In genomic region chr15:22775595-22776376, GRCh38 we compare ENCODE assay signal across 7 cellular contexts. TPM values are rescaled to one million over a fixed set of nuclear protein-coding genes. Genes with fewer than 3 reads are reported as not detected.
A peak's percentile ranks its signal among the peaks of the same experiment; 100 is the strongest.
DNase-seq lines count a peak whose midpoint lies in the region.
"Not testable (repeated sequence)": the region's sequence is repeated elsewhere in the genome, so short reads cannot be mapped to it uniquely, and the experiment has no call there.

No MANE protein-coding gene starts in this region.

- H3K36me3 ChIP-seq in Karpas-422 (ENCODE audit: insufficient read depth, low read length), result not testable (repeated sequence)

- H3K4me1 ChIP-seq in Karpas-422 (ENCODE audit: low read length), result peaks cover 24% of the 10 kb centered on the region

- peak overlapping the region; percentile 79 for H3K27ac Mint-ChIP-seq in activated CD4-positive, alpha-beta T cell treated with anti-CD3 and anti-CD28 coated beads, Interleukin-2, amount 10 ng/mL, durations not matched to agents 7 days and 5 days
- peak overlapping the region; percentile 80 for H3K27ac Mint-ChIP-seq in activated naive CD4-positive, alpha-beta T cell treated with anti-CD3 and anti-CD28 coated beads, Interleukin-2, amount 10 ng/mL, durations not matched to agents 7 days and 5 days

- not testable (repeated sequence) for H4K20me1 ChIP-seq in Karpas-422 (ENCODE audit: insufficient read depth, low read depth, low read length)

- H3K27me3 Mint-ChIP-seq in activated CD4-positive, alpha-beta T cell treated with anti-CD3 and anti-CD28 coated beads, Interleukin-2, amount 10 ng/mL, durations not matched to agents 7 days and 5 days, result peaks cover 15% of the 10 kb centered on the region
- H3K27me3 Mint-ChIP-seq in activated naive CD4-positive, alpha-beta T cell treated with anti-CD3 and anti-CD28 coated beads, Interleukin-2, amount 10 ng/mL, durations not matched to agents 7 days and 5 days, result peaks cover 28% of the 10 kb centered on the region

- H2AFZ ChIP-seq in Karpas-422 (ENCODE audit: low read length), result not testable (repeated sequence)

- H3K27ac ChIP-seq in Karpas-422 (ENCODE audit: low read length), result not testable (repeated sequence)

- CTCF ChIA-PET in activated CD4-positive, alpha-beta T cell treated with anti-CD3 and anti-CD28 coated beads, Interleukin-2, amount 10 ng/mL, durations not matched to agents 7 days and 5 days (lab: Charles Lee); activated naive CD4-positive, alpha-beta T cell treated with anti-CD3 and anti-CD28 coated beads, Interleukin-2, amount 10 ng/mL, durations not matched to agents 7 days and 5 days (lab: Charles Lee): not testable (repeated sequence)

- not testable (repeated sequence) for H3K4me3 Mint-ChIP-seq in activated CD4-positive, alpha-beta T cell treated with anti-CD3 and anti-CD28 coated beads, Interleukin-2, amount 10 ng/mL, durations not matched to agents 7 days and 5 days; activated naive CD4-positive, alpha-beta T cell treated with anti-CD3 and anti-CD28 coated beads, Interleukin-2, amount 10 ng/mL, durations not matched to agents 7 days and 5 days

- not testable (repeated sequence) for H3K79me2 ChIP-seq in Karpas-422 (ENCODE audit: low read length)

- not testable (repeated sequence) for H3K9ac ChIP-seq in Karpas-422 (ENCODE audit: low read length)

- peaks cover 35% of the 10 kb centered on the region for H3K4me1 Mint-ChIP-seq in activated CD4-positive, alpha-beta T cell treated with anti-CD3 and anti-CD28 coated beads, Interleukin-2, amount 10 ng/mL, durations not matched to agents 7 days and 5 days
- H3K4me1 Mint-ChIP-seq in activated naive CD4-positive, alpha-beta T cell treated with anti-CD3 and anti-CD28 coated beads, Interleukin-2, amount 10 ng/mL, durations not matched to agents 7 days and 5 days, result peaks cover 30% of the 10 kb centered on the region

- H3K4me2 ChIP-seq in Karpas-422 (ENCODE audit: low read depth, low read length, poor library complexity, severe bottlenecking), result peak overlapping the region; percentile 60

- peak overlapping the region; percentile 41; the same call in 1 of the 2 replicates for H3K4me3 ChIP-seq in Karpas-422 (ENCODE audit: low read length)

- H3K9me2 ChIP-seq in Karpas-422 (replicated peaks; ENCODE audit: insufficient read depth, low read length), result not testable (repeated sequence)

- peak; percentile 8 for DNase-seq in GDM1 (lab: John Stamatoyannopoulos, UW)
- peak; percentile 99 for DNase-seq in Karpas-422
- peak; percentile 27 for DNase-seq in RKO (ENCODE audit: low spot score)
- peak; percentile 32 for DNase-seq in activated CD4-positive, alpha-beta T cell treated with anti-CD3 and anti-CD28 coated beads, Interleukin-2, amount 10 ng/mL, durations not matched to agents 7 days and 5 days
- DNase-seq in activated naive CD4-positive, alpha-beta T cell treated with anti-CD3 and anti-CD28 coated beads, Interleukin-2, amount 10 ng/mL, durations not matched to agents 7 days and 5 days, result peak; percentile 55
- peak; percentile 43 for DNase-seq in iPS-NIHi11 (ENCODE audit: low spot score)
- DNase-seq in stimulated activated CD4-positive, alpha-beta T cell treated with anti-CD3 and anti-CD28 coated beads, Interleukin-4, amount 100 ng/mL, for 24 hours, result peak; percentile 58

- H3K36me3 Mint-ChIP-seq in activated CD4-positive, alpha-beta T cell treated with anti-CD3 and anti-CD28 coated beads, Interleukin-2, amount 10 ng/mL, durations not matched to agents 7 days and 5 days (ENCODE audit: low read depth); activated naive CD4-positive, alpha-beta T cell treated with anti-CD3 and anti-CD28 coated beads, Interleukin-2, amount 10 ng/mL, durations not matched to agents 7 days and 5 days: not testable (repeated sequence)

- not testable (repeated sequence) for H3K27me3 ChIP-seq in Karpas-422 (ENCODE audit: low read length)

- POLR2A ChIA-PET in activated CD4-positive, alpha-beta T cell treated with anti-CD3 and anti-CD28 coated beads, Interleukin-2, amount 10 ng/mL, durations not matched to agents 7 days and 5 days (lab: Charles Lee), result not testable (repeated sequence)

- not testable (repeated sequence) for H3K9me3 ChIP-seq in Karpas-422 (ENCODE audit: low read length)

- H3K9me3 Mint-ChIP-seq in activated CD4-positive, alpha-beta T cell treated with anti-CD3 and anti-CD28 coated beads, Interleukin-2, amount 10 ng/mL, durations not matched to agents 7 days and 5 days; activated naive CD4-positive, alpha-beta T cell treated with anti-CD3 and anti-CD28 coated beads, Interleukin-2, amount 10 ng/mL, durations not matched to agents 7 days and 5 days: not testable (repeated sequence)

RNA-seq across cellular contexts. Expression of gene NIPA1, which starts 10.7 kb away (rescaled TPM):
- 21.2 and 24.3 TPM in 2 replicates for total RNA-seq in Karpas-422 (2014; rRNA removed; shearing (Covaris generic); ENCODE audit: low replicate concordance)
- 10 to 100 TPM; 17.5 to 18.0 TPM for total RNA-seq in activated CD4-positive, alpha-beta T cell treated with anti-CD3 and anti-CD28 coated beads, Interleukin-2, amount 10 ng/mL, durations not matched to agents 7 days and 5 days

Comparison
In these comparisons a context has a peak if more than half of its experiments do, and no peak if none do; other contexts are left out.
1. DNase-seq: peak in every context shown above with its lines; median percentile 99 in Karpas-422; 58 in stimulated activated CD4-positive, alpha-beta T cell treated with anti-CD3 and anti-CD28 coated beads, Interleukin-4, amount 100 ng/mL, for 24 hours; 55 in activated naive CD4-positive, alpha-beta T cell treated with anti-CD3 and anti-CD28 coated beads, Interleukin-2, amount 10 ng/mL, durations not matched to agents 7 days and 5 days; 43 in iPS-NIHi11; 32 in activated CD4-positive, alpha-beta T cell treated with anti-CD3 and anti-CD28 coated beads, Interleukin-2, amount 10 ng/mL, durations not matched to agents 7 days and 5 days; 27 in RKO; 8 in GDM1.